23 cellular contexts compared by ENCODE assay signal in the genomic region with DNA sequence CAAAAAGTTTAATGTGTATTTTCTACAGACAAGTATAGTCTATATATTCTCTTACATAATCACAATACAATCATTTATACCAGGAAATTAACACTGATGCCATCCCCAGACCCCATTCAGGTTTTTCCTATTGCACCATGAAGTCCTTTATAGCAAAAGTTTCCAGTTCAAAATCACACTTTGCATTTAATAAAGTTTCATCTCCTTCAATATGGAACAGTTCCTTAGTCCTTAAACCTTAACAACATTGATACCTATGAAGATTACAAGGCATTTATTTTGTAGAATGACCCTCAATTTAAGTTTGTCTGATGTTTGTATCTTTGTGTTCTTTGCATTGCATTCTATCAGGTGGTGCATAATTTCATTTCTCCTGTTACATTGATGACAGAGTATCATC.
"Had no signal": no experiment of that assay in that cellular context is flagged by ENCODE, and none has a peak within 500 bp of the region (broad histone marks: within the 10 kb centered on the region; RNA-seq: fewer than 3 reads in every experiment).

No MANE protein-coding gene starts in this region.

- H3K27me3 ChIP-seq: brain microvascular endothelial cell had no signal

- H3K27ac ChIP-seq: brain microvascular endothelial cell had no signal

- H3K9me3 Mint-ChIP-seq: activated B cell treated with CpG ODN at 0.5 μM for 24 hours; activated CD8-positive, alpha-beta T cell treated with anti-CD3 and anti-CD28 coated beads for 36 hours; activated naive CD4-positive, alpha-beta T cell treated with anti-CD3 and anti-CD28 coated beads for 36 hours; activated T-helper 17 cell treated with anti-CD3 and anti-CD28 coated beads, Interleukin-2, amount 50 U/mL, for 72 hours; nephron progenitor cell; stimulated activated naive CD8-positive, alpha-beta T cell treated with anti-CD3 and anti-CD28 coated beads, Interleukin-15, amount 100 ng/mL, for 72 hours; T-cell had no signal

- H3K9me3 ChIP-seq: lower lobe of right lung, psoas muscle had no signal

- H3K4me3 ChIP-seq: lower lobe of right lung, psoas muscle, skin epidermis had no signal

- H3K36me3 Mint-ChIP-seq: T-cell had no signal

- H3K27me3 Mint-ChIP-seq: activated B cell treated with CpG ODN at 0.5 μM for 24 hours; activated CD8-positive, alpha-beta T cell treated with anti-CD3 and anti-CD28 coated beads for 36 hours; activated T-helper 17 cell treated with anti-CD3 and anti-CD28 coated beads, Interleukin-2, amount 50 U/mL, for 72 hours; stimulated activated naive CD8-positive, alpha-beta T cell treated with anti-CD3 and anti-CD28 coated beads, Interleukin-15, amount 100 ng/mL, for 72 hours; T-cell had no signal

- DNase-seq: activated B cell treated with CpG ODN at 0.5 μM for 24 hours; activated CD4-positive, alpha-beta T cell treated with anti-CD3 and anti-CD28 coated beads for 48 hours; activated CD8-positive, alpha-beta T cell treated with anti-CD3 and anti-CD28 coated beads for 36 hours; activated naive CD4-positive, alpha-beta T cell treated with anti-CD3 and anti-CD28 coated beads for 36 hours; activated T-cell treated with anti-CD3 and anti-CD28 coated beads, Interleukin-2, amount 50 U/mL, for 1 hour; brain microvascular endothelial cell; central memory CD4-positive, alpha-beta T cell; erythroblast; foreskin melanocyte; glutamatergic neuron; hippocampal formation; left colon; lower lobe of right lung; nephron progenitor cell; psoas muscle; right cardiac atrium; stimulated activated CD4-positive, alpha-beta T cell treated with anti-CD3 and anti-CD28 coated beads, Interleukin-2, amount 100 ng/mL, for 48 hours; stimulated activated naive CD8-positive, alpha-beta T cell treated with anti-CD3 and anti-CD28 coated beads, Interleukin-15, amount 100 ng/mL, for 72 hours; T-cell had no signal

- H3K4me1 Mint-ChIP-seq: activated T-helper 17 cell treated with anti-CD3 and anti-CD28 coated beads, Interleukin-2, amount 50 U/mL, for 72 hours had no signal

- FAIRE-seq: colon, islet of Langerhans had no signal

- ATAC-seq: activated CD8-positive, alpha-beta T cell treated with anti-CD3 and anti-CD28 coated beads for 36 hours; activated T-helper 17 cell treated with anti-CD3 and anti-CD28 coated beads, Interleukin-2, amount 50 U/mL, for 72 hours; left colon; lower lobe of right lung; psoas muscle; right cardiac atrium; stimulated activated naive CD8-positive, alpha-beta T cell treated with anti-CD3 and anti-CD28 coated beads, Interleukin-15, amount 100 ng/mL, for 72 hours; T-cell had no signal

- H3K36me3 ChIP-seq: brain microvascular endothelial cell, lower lobe of right lung had no signal

- H3K27ac Mint-ChIP-seq: activated naive CD4-positive, alpha-beta T cell treated with anti-CD3 and anti-CD28 coated beads for 36 hours; activated T-helper 17 cell treated with anti-CD3 and anti-CD28 coated beads, Interleukin-2, amount 50 U/mL, for 72 hours; nephron progenitor cell; stimulated activated naive CD8-positive, alpha-beta T cell treated with anti-CD3 and anti-CD28 coated beads, Interleukin-15, amount 100 ng/mL, for 72 hours; T-cell had no signal
